In the genomic region with DNA sequence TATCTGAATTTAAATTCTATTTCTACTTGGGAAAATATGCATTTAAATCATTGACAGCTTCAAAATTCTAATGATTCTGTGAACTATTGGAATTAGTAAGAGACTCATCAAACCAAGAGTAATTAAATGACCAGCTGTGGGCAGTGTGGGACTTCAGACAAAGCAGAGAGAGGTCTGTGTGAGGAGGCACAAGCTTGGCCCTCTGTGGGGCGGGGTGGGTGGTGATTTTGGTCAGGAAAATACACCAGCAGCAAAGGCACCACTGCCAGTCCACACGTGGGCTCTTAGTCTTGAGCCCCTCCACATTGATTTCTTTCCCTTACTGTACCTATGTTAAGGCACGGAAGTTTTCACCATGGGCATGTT, we compare ENCODE assay signal across 16 cellular contexts. TPM values are rescaled to one million over a fixed set of nuclear protein-coding genes. Genes with fewer than 3 reads are reported as not detected.
DNase-seq lines count a peak whose midpoint lies in the region; ATAC-seq and TF ChIP-seq lines count a peak whose summit lies in the region.
"Had no signal": no experiment of that assay in that cellular context is flagged by ENCODE, and none has a peak within 500 bp of the region (broad histone marks: within the 10 kb centered on the region; RNA-seq: fewer than 3 reads in every experiment).

No MANE protein-coding gene starts in this region.

- H3K4me1 ChIP-seq in trophoblast cell (ENCODE audit: control insufficient read depth in 1 of 2, insufficient read depth in 2 of 2, low read length in 2 of 2) = peaks cover 22 to 50% of the 10 kb centered on the region in 2 experiments

- no peaks in the 10 kb centered on the region for H3K36me3 Mint-ChIP-seq in dendritic cell treated with granulocyte-macrophage colony-stimulating factor and Interleukin-4, amounts not matched to agents 40 ng/mL and 50 ng/mL, for 4 days (ENCODE audit: low read depth)

- peak overlapping the region; percentile 99 for H3K27ac ChIP-seq in trophoblast cell (ENCODE audit: low read depth, low read length)
- H3K27ac ChIP-seq: lower lobe of right lung, SJCRH30, testis had no signal

- peak overlapping the region; percentile 90 for H2BK5ac ChIP-seq in trophoblast cell (ENCODE audit: low read depth, low read length, poor library complexity)

- peaks cover 51% of the 10 kb centered on the region for H3K4me1 Mint-ChIP-seq in dendritic cell treated with granulocyte-macrophage colony-stimulating factor and Interleukin-4, amounts not matched to agents 40 ng/mL and 50 ng/mL, for 4 days (ENCODE audit: low read depth)

- peak overlapping the region; percentile 43 for H2AFZ ChIP-seq in trophoblast cell (ENCODE audit: insufficient read depth, low read length, poor library complexity)

- H3K4me3 ChIP-seq in GM06990 (replicated peaks; ENCODE audit: low read depth, low read length) = no peak overlapping the region
- no peak overlapping the region for H3K4me3 ChIP-seq in trophoblast cell (ENCODE audit: low read depth, low read length)
- H3K4me3 ChIP-seq: coronary artery, lower lobe of right lung, psoas muscle, SJCRH30, testis had no signal

- no peaks in the 10 kb centered on the region for H3K9me3 ChIP-seq in trophoblast cell (ENCODE audit: insufficient read depth, low read depth, low read length)
- H3K9me3 ChIP-seq: lower lobe of right lung, psoas muscle, SJCRH30, testis had no signal

- TF ChIP-seq POLR2A in GM18505 (IDR thresholded peaks at IDR 0.05; ENCODE audit: borderline replicate concordance, extremely low read depth, insufficient read depth, insufficient read length) = no peak

- H3K79me1 ChIP-seq in trophoblast cell (ENCODE audit: low read length) = peaks cover 45% of the 10 kb centered on the region

- intact Hi-C loops in dendritic cell treated with granulocyte-macrophage colony-stimulating factor and Interleukin-4, amounts not matched to agents 40 ng/mL and 50 ng/mL, for 4 days (cut with micrococcal nuclease) = loop anchor here (5.0 kb wide), 1 partner anchor 494 kb away; the partner anchor contains the start of gene RHOU

- DNase-seq in GM06990 (ENCODE audit: extremely low read depth, insufficient read length) (no peak), NCI-H146 treated with DMSO at 0.1 percent for 48 hours (lab: John Stamatoyannopoulos, UW; ENCODE audit: unreplicated experiment) (peak; percentile 81), trophoblast cell (no peak), cortex of kidney (lab: John Stamatoyannopoulos, UW) (no peak), cerebellum (ENCODE audit: low spot score) (no peak)
- no peak for DNase-seq in stimulated activated CD4-positive, alpha-beta T cell treated with anti-CD3 and anti-CD28 coated beads, Interleukin-2, amount 100 ng/mL, for 48 hours
- DNase-seq: activated gamma-delta T cell, lower lobe of right lung, NCI-H2107, psoas muscle, testis had no signal

- peaks cover 8% of the 10 kb centered on the region for H3K79me2 ChIP-seq in trophoblast cell (ENCODE audit: control insufficient read depth, insufficient read depth, low read length, poor library complexity)

- H3K14ac ChIP-seq in trophoblast cell (ENCODE audit: low read length) = peak overlapping the region; percentile 78

- H3K23ac ChIP-seq in trophoblast cell (ENCODE audit: low read length) = no peak overlapping the region

- H4K12ac ChIP-seq in trophoblast cell (ENCODE audit: low read depth, low read length) = peak overlapping the region; percentile 3

- TF ChIP-seq CTCF in GM06990 (IDR thresholded peaks at IDR 0.05; ENCODE audit: insufficient read depth, low read length, poor library complexity, severe bottlenecking) = peak; percentile 8

- no CpG with 5 or more reads among the region's 3 CpGs for WGBS in trophoblast cell (ENCODE audit: extremely low coverage, insufficient coverage, insufficient read length)

- H4K8ac ChIP-seq in trophoblast cell (ENCODE audit: low read depth, low read length) = peak overlapping the region; percentile 73

- peak overlapping the region; percentile 66 for H3K18ac ChIP-seq in trophoblast cell (ENCODE audit: low read length)

- no peak overlapping the region for H3K4me3 Mint-ChIP-seq in dendritic cell treated with granulocyte-macrophage colony-stimulating factor and Interleukin-4, amounts not matched to agents 40 ng/mL and 50 ng/mL, for 4 days

- peak overlapping the region; percentile 89 for H3K27ac Mint-ChIP-seq in dendritic cell treated with granulocyte-macrophage colony-stimulating factor and Interleukin-4, amounts not matched to agents 40 ng/mL and 50 ng/mL, for 4 days

- H3K9ac ChIP-seq in trophoblast cell (ENCODE audit: low read length) = no peak overlapping the region

- no peaks in the 10 kb centered on the region; the same call in 1 of the 2 replicates for H3K27me3 ChIP-seq in GM06990 (replicated peaks; ENCODE audit: control insufficient read depth, insufficient read depth, low read length)
- no peaks in the 10 kb centered on the region for H3K27me3 ChIP-seq in trophoblast cell (ENCODE audit: insufficient read depth, low read length)
- H3K27me3 ChIP-seq: testis had no signal

- H3K9me3 Mint-ChIP-seq in dendritic cell treated with granulocyte-macrophage colony-stimulating factor and Interleukin-4, amounts not matched to agents 40 ng/mL and 50 ng/mL, for 4 days = no peaks in the 10 kb centered on the region

- peak overlapping the region; percentile 96 for H4K91ac ChIP-seq in trophoblast cell (ENCODE audit: low read depth, low read length)

- H3K27me3 Mint-ChIP-seq in dendritic cell treated with granulocyte-macrophage colony-stimulating factor and Interleukin-4, amounts not matched to agents 40 ng/mL and 50 ng/mL, for 4 days = peaks cover 11% of the 10 kb centered on the region

- H3K4me2 ChIP-seq in trophoblast cell (ENCODE audit: low read length) = no peak overlapping the region

- H2AK5ac ChIP-seq in trophoblast cell (ENCODE audit: low read length) = peak overlapping the region; percentile 51

- H2BK120ac ChIP-seq in trophoblast cell (ENCODE audit: insufficient read depth, low read length, poor library complexity) = peak overlapping the region; percentile 95

- peak overlapping the region; percentile 92 for H2BK12ac ChIP-seq in trophoblast cell (ENCODE audit: low read length)

- no peak for ATAC-seq in GM18505 (IDR thresholded peaks at IDR 0.05; ENCODE audit: unreplicated experiment)
- ATAC-seq: activated CD4-positive, CD25-positive, alpha-beta regulatory T cell treated with anti-CD3 and anti-CD28 coated beads, Interleukin-2, amount 50 U/mL, for 24 hours; lower lobe of right lung; psoas muscle had no signal

- H3K36me3 ChIP-seq in GM06990 (ENCODE audit: control insufficient read depth, insufficient read depth, low read length) (no peaks in the 10 kb centered on the region), trophoblast cell (ENCODE audit: control insufficient read depth in 1 of 2, insufficient read depth in 2 of 2, low read length in 2 of 2) (no peaks in the 10 kb centered on the region)
- H3K36me3 ChIP-seq: lower lobe of right lung, SJCRH30 had no signal

- H3K4ac ChIP-seq in trophoblast cell (ENCODE audit: low read depth, low read length) = peak overlapping the region; percentile 77

RNA-seq across cellular contexts. Expression of gene RAB4A, which starts 39.2 kb away (rescaled TPM):
- 22.0 and 24.9 TPM in 2 replicates for polyA plus RNA-seq in trophoblast cell (2013)
- 26.5 TPM for total RNA-seq in cerebellum
